Comparison of ENCODE assay signal across 9 cellular contexts in genomic region chr5:172904643-172905345, GRCh38. TPM values are rescaled to one million over a fixed set of nuclear protein-coding genes. Genes with fewer than 3 reads are reported as not detected.
DNase-seq lines count a peak whose midpoint lies in the region; ATAC-seq and TF ChIP-seq lines count a peak whose summit lies in the region.
"Had no signal": no experiment of that assay in that cellular context is flagged by ENCODE, and none has a peak within 500 bp of the region (broad histone marks: within the 10 kb centered on the region; RNA-seq: fewer than 3 reads in every experiment).

No MANE protein-coding gene starts in this region.

- no peak for ATAC-seq in Panc1
- no peak for ATAC-seq in effector memory CD8-positive, alpha-beta T cell (replicated peaks)

- H3K9me3 ChIP-seq in Panc1 (ENCODE audit: control insufficient read depth, insufficient read depth, low read depth, low read length) = no peaks in the 10 kb centered on the region

- peaks cover 6% of the 10 kb centered on the region for H3K36me3 Mint-ChIP-seq in progenitor cell of endocrine pancreas (ENCODE audit: insufficient read depth)
- H3K36me3 Mint-ChIP-seq in effector memory CD8-positive, alpha-beta T cell (ENCODE audit: insufficient read depth) = peaks cover 4% of the 10 kb centered on the region
- H3K36me3 Mint-ChIP-seq in activated CD4-positive, alpha-beta memory T cell treated with anti-CD3 and anti-CD28 coated beads, Interleukin-2, amount 10 ng/mL, durations not matched to agents 7 days and 5 days (ENCODE audit: low read depth) = no peaks in the 10 kb centered on the region
- H3K36me3 Mint-ChIP-seq: activated naive CD4-positive, alpha-beta T cell treated with anti-CD3 and anti-CD28 coated beads, Interleukin-2, amount 50 U/mL, for 24 hours had no signal

- H3K27ac Mint-ChIP-seq in progenitor cell of endocrine pancreas = peak overlapping the region; percentile 98
- peak overlapping the region in 1 of 2 donors; percentile 2 for H3K27ac Mint-ChIP-seq in effector memory CD8-positive, alpha-beta T cell
- no peak overlapping the region for H3K27ac Mint-ChIP-seq in activated CD4-positive, alpha-beta memory T cell treated with anti-CD3 and anti-CD28 coated beads, Interleukin-2, amount 10 ng/mL, durations not matched to agents 7 days and 5 days
- H3K27ac Mint-ChIP-seq: activated naive CD4-positive, alpha-beta T cell treated with anti-CD3 and anti-CD28 coated beads, Interleukin-2, amount 50 U/mL, for 24 hours had no signal

- H3K27ac ChIP-seq in Panc1 (ENCODE audit: low read length) = peak overlapping the region; percentile 80

- TF ChIP-seq CTCF in Panc1 (IDR thresholded peaks at IDR 0.05) (no peak), fibroblast of pulmonary artery (IDR thresholded peaks at IDR 0.05; ENCODE audit: low read length, missing control alignments) (no peak), progenitor cell of endocrine pancreas (IDR thresholded peaks at IDR 0.05; ENCODE audit: unreplicated experiment) (no peak), GM10266 (IDR thresholded peaks at IDR 0.05; ENCODE audit: control insufficient read depth, insufficient read depth, low read depth, missing control alignments) (no peak)

- in situ Hi-C loops in Panc1 (cut with HindIII; ENCODE audit: low pct_unique_long_range_greater_than_20kb, low sequenced_read_pairs) = no loop called here

- intact Hi-C loops in Panc1 (cut with micrococcal nuclease; ENCODE audit: unreplicated experiment) = loop anchor here (10.0 kb wide), 2 partner anchors 130 to 190 kb away; partner anchors contain the start of gene DUSP1

- CTCF ChIA-PET in Panc1 (lab: Charles Lee) = no interaction called here
- CTCF ChIA-PET in activated CD4-positive, alpha-beta memory T cell treated with anti-CD3 and anti-CD28 coated beads, Interleukin-2, amount 10 ng/mL, durations not matched to agents 7 days and 5 days (lab: Charles Lee) = interaction anchor here (1.1 to 2.0 kb wide), 2 partner anchors 188 to 190 kb away, joined by 3 to 5 read pairs; no protein-coding TSS in a partner anchor

- H3K4me3 Mint-ChIP-seq in progenitor cell of endocrine pancreas (ENCODE audit: low read depth) = no peak overlapping the region
- no peak overlapping the region for H3K4me3 Mint-ChIP-seq in effector memory CD8-positive, alpha-beta T cell
- H3K4me3 Mint-ChIP-seq in activated CD4-positive, alpha-beta memory T cell treated with anti-CD3 and anti-CD28 coated beads, Interleukin-2, amount 10 ng/mL, durations not matched to agents 7 days and 5 days = no peak overlapping the region
- H3K4me3 Mint-ChIP-seq: activated naive CD4-positive, alpha-beta T cell treated with anti-CD3 and anti-CD28 coated beads, Interleukin-2, amount 50 U/mL, for 24 hours had no signal

- no peaks in the 10 kb centered on the region for H3K9me3 Mint-ChIP-seq in progenitor cell of endocrine pancreas (ENCODE audit: low read depth)
- H3K9me3 Mint-ChIP-seq in effector memory CD8-positive, alpha-beta T cell = no peaks in the 10 kb centered on the region
- H3K9me3 Mint-ChIP-seq in activated CD4-positive, alpha-beta memory T cell treated with anti-CD3 and anti-CD28 coated beads, Interleukin-2, amount 10 ng/mL, durations not matched to agents 7 days and 5 days = no peaks in the 10 kb centered on the region
- H3K9me3 Mint-ChIP-seq: activated naive CD4-positive, alpha-beta T cell treated with anti-CD3 and anti-CD28 coated beads, Interleukin-2, amount 50 U/mL, for 24 hours had no signal

- H3K4me3 ChIP-seq in Panc1 (ENCODE audit: low read depth in 2 of 2, low read length in 2 of 2) (no peak overlapping the region), fibroblast of pulmonary artery (replicated peaks; ENCODE audit: low read depth, low read length) (no peak overlapping the region)

- H3K27me3 Mint-ChIP-seq in progenitor cell of endocrine pancreas = no peaks in the 10 kb centered on the region
- no peaks in the 10 kb centered on the region for H3K27me3 Mint-ChIP-seq in effector memory CD8-positive, alpha-beta T cell
- no peaks in the 10 kb centered on the region for H3K27me3 Mint-ChIP-seq in activated CD4-positive, alpha-beta memory T cell treated with anti-CD3 and anti-CD28 coated beads, Interleukin-2, amount 10 ng/mL, durations not matched to agents 7 days and 5 days
- H3K27me3 Mint-ChIP-seq: activated naive CD4-positive, alpha-beta T cell treated with anti-CD3 and anti-CD28 coated beads, Interleukin-2, amount 50 U/mL, for 24 hours had no signal

- H3K27me3 ChIP-seq in Panc1 (ENCODE audit: control insufficient read depth, insufficient read depth, low read length) = no peaks in the 10 kb centered on the region

- BruUV-seq in Panc1 (replicated peaks; lab: Mats Ljungman, UMichigan) = no TSS peak

- H3K4me1 Mint-ChIP-seq in progenitor cell of endocrine pancreas (ENCODE audit: low read depth) = peaks cover 52% of the 10 kb centered on the region
- H3K4me1 Mint-ChIP-seq in effector memory CD8-positive, alpha-beta T cell (ENCODE audit: low read depth in 2 of 2) = peaks cover 3 to 4% of the 10 kb centered on the region in 2 donors
- H3K4me1 Mint-ChIP-seq in activated CD4-positive, alpha-beta memory T cell treated with anti-CD3 and anti-CD28 coated beads, Interleukin-2, amount 10 ng/mL, durations not matched to agents 7 days and 5 days = no peaks in the 10 kb centered on the region
- H3K4me1 Mint-ChIP-seq: activated naive CD4-positive, alpha-beta T cell treated with anti-CD3 and anti-CD28 coated beads, Interleukin-2, amount 50 U/mL, for 24 hours had no signal

- no peaks in the 10 kb centered on the region; the same call in 1 of the 2 replicates for H3K36me3 ChIP-seq in Panc1 (ENCODE audit: control insufficient read depth, insufficient read depth, low read length)

- peaks cover 71% of the 10 kb centered on the region for H3K4me1 ChIP-seq in Panc1 (ENCODE audit: control insufficient read depth, insufficient read depth, low read length)

- DNase-seq in DMS53 (lab: John Stamatoyannopoulos, UW) (peak; percentile 99), Panc1 (ENCODE audit: low read depth, low spot score) (no peak), fibroblast of pulmonary artery (ENCODE audit: low read depth) (peak; percentile 82), progenitor cell of endocrine pancreas (ENCODE audit: low spot score, unreplicated experiment) (peak; percentile 25), GM10266 (ENCODE audit: extremely low spot score) (no peak)
- DNase-seq in effector memory CD8-positive, alpha-beta T cell = no peak
- DNase-seq in activated CD4-positive, alpha-beta memory T cell treated with anti-CD3 and anti-CD28 coated beads, Interleukin-2, amount 10 ng/mL, durations not matched to agents 7 days and 5 days = no peak
- no peak for DNase-seq in activated CD4-positive, alpha-beta T cell treated with anti-CD3 and anti-CD28 coated beads, Interleukin-2, amount 50 U/mL, for 1 hour

- POLR2A ChIA-PET in Panc1 (lab: Charles Lee) = interaction anchor here (0.5 kb wide), 1 partner anchor 193 kb away, joined by 3 read pairs; no protein-coding TSS in a partner anchor
- POLR2A ChIA-PET in activated CD4-positive, alpha-beta memory T cell treated with anti-CD3 and anti-CD28 coated beads, Interleukin-2, amount 10 ng/mL, durations not matched to agents 7 days and 5 days (lab: Charles Lee) = no interaction called here

RNA-seq across cellular contexts. Expression of gene RPL26L1, which starts 54.4 kb away (rescaled TPM):
- 49.8 TPM for total RNA-seq in Panc1 (2021; ENCODE audit: unreplicated experiment)
- 75.2 TPM for polyA plus RNA-seq in Panc1 (2012; ENCODE audit: insufficient read length)
- total RNA-seq in progenitor cell of endocrine pancreas = 36.1 and 38.4 TPM in 2 replicates
- total RNA-seq in activated CD4-positive, alpha-beta memory T cell treated with anti-CD3 and anti-CD28 coated beads, Interleukin-2, amount 10 ng/mL, durations not matched to agents 7 days and 5 days = 10 to 100 TPM; 36.2 to 38.7 TPM

Comparison
In these comparisons a context has a peak if more than half of its experiments do, and no peak if none do; other contexts are left out.
1. DNase-seq: peak in DMS53 (single experiment), fibroblast of pulmonary artery (single experiment) and progenitor cell of endocrine pancreas (single experiment); none in Panc1 (single experiment), effector memory CD8-positive, alpha-beta T cell (0 of 3), GM10266 (single experiment), activated CD4-positive, alpha-beta memory T cell treated with anti-CD3 and anti-CD28 coated beads, Interleukin-2, amount 10 ng/mL, durations not matched to agents 7 days and 5 days (single experiment) and activated CD4-positive, alpha-beta T cell treated with anti-CD3 and anti-CD28 coated beads, Interleukin-2, amount 50 U/mL, for 1 hour (single experiment).